In genomic region chr15:90932660-90932991, GRCh38 we compare ENCODE assay signal across 7 cellular contexts. TPM values are rescaled to one million over a fixed set of nuclear protein-coding genes. Genes with fewer than 3 reads are reported as not detected.
DNase-seq lines count a peak whose midpoint lies in the region; ATAC-seq and TF ChIP-seq lines count a peak whose summit lies in the region.

No MANE protein-coding gene starts in this region.

- H3K36me3 Mint-ChIP-seq in activated CD8-positive, alpha-beta T cell treated with anti-CD3 and anti-CD28 coated beads for 36 hours (ENCODE audit: low read depth) = peaks cover 13% of the 10 kb centered on the region
- H3K36me3 Mint-ChIP-seq in stimulated activated memory B cell treated with anti-CD40 and anti-IgM and Interleukin-4, amounts not matched to agents 10 μg/mL and 1 μg/mL and 100 μg/mL, for 72 hours = peaks cover 9% of the 10 kb centered on the region

- H3K9ac ChIP-seq in HUES6 (ENCODE audit: low read length) = no peak overlapping the region

- H3K27ac ChIP-seq in HUES6 (ENCODE audit: low read depth, low read length) = no peak overlapping the region

- ATAC-seq in activated CD8-positive, alpha-beta T cell treated with anti-CD3 and anti-CD28 coated beads for 36 hours = no peak
- ATAC-seq in stimulated activated memory B cell treated with anti-CD40 and anti-IgM and Interleukin-4, amounts not matched to agents 10 μg/mL and 1 μg/mL and 100 μg/mL, for 72 hours = no peak
- ATAC-seq in GM18858 (IDR thresholded peaks at IDR 0.05; ENCODE audit: unreplicated experiment) = no peak

- peak overlapping the region; percentile 99 for H3K4me3 Mint-ChIP-seq in activated CD8-positive, alpha-beta T cell treated with anti-CD3 and anti-CD28 coated beads for 36 hours
- H3K4me3 Mint-ChIP-seq in stimulated activated memory B cell treated with anti-CD40 and anti-IgM and Interleukin-4, amounts not matched to agents 10 μg/mL and 1 μg/mL and 100 μg/mL, for 72 hours = peak overlapping the region; percentile 97

- peaks cover 8% of the 10 kb centered on the region for H3K27me3 ChIP-seq in HUES6 (ENCODE audit: control insufficient read depth, insufficient read depth, low read length)

- peak overlapping the region; percentile 99 for H3K27ac Mint-ChIP-seq in activated CD8-positive, alpha-beta T cell treated with anti-CD3 and anti-CD28 coated beads for 36 hours
- H3K27ac Mint-ChIP-seq in stimulated activated memory B cell treated with anti-CD40 and anti-IgM and Interleukin-4, amounts not matched to agents 10 μg/mL and 1 μg/mL and 100 μg/mL, for 72 hours = peak overlapping the region; percentile 96

- no peaks in the 10 kb centered on the region for H3K27me3 Mint-ChIP-seq in activated CD8-positive, alpha-beta T cell treated with anti-CD3 and anti-CD28 coated beads for 36 hours
- H3K27me3 Mint-ChIP-seq in stimulated activated memory B cell treated with anti-CD40 and anti-IgM and Interleukin-4, amounts not matched to agents 10 μg/mL and 1 μg/mL and 100 μg/mL, for 72 hours = no peaks in the 10 kb centered on the region

- no peak for DNase-seq in activated CD8-positive, alpha-beta T cell treated with anti-CD3 and anti-CD28 coated beads for 36 hours
- DNase-seq in HuH-7 (ENCODE audit: low spot score) (no peak), DMS53 (lab: John Stamatoyannopoulos, UW) (no peak)

- peaks cover 12% of the 10 kb centered on the region for H3K36me3 ChIP-seq in HUES6 (ENCODE audit: control insufficient read depth, insufficient read depth, low read length)

- CTCF ChIA-PET in activated CD8-positive, alpha-beta T cell treated with anti-CD3 and anti-CD28 coated beads for 36 hours (lab: Charles Lee) = interaction anchor here (0.7 to 11.3 kb wide), 42 partner anchors 10 to 640 kb away, joined by 3 to 255 read pairs (median 5); partner anchors contain the start of genes BLM, MAN2A2, PRC1 and RCCD1

- H3K4me1 Mint-ChIP-seq in activated CD8-positive, alpha-beta T cell treated with anti-CD3 and anti-CD28 coated beads for 36 hours (ENCODE audit: low read depth) = peaks cover 36% of the 10 kb centered on the region
- H3K4me1 Mint-ChIP-seq in stimulated activated memory B cell treated with anti-CD40 and anti-IgM and Interleukin-4, amounts not matched to agents 10 μg/mL and 1 μg/mL and 100 μg/mL, for 72 hours = peaks cover 48% of the 10 kb centered on the region

- POLR2A ChIA-PET in activated CD8-positive, alpha-beta T cell treated with anti-CD3 and anti-CD28 coated beads for 36 hours (lab: Charles Lee) = interaction anchor here (0.6 to 13.4 kb wide), 12 partner anchors 10 to 667 kb away, joined by 3 to 133 read pairs (median 5); partner anchors contain the start of genes BLM, MAN2A2, NGRN and RCCD1

- H3K9me3 ChIP-seq in HUES6 (ENCODE audit: control insufficient read depth, insufficient read depth, low read depth, low read length) = no peaks in the 10 kb centered on the region

- H3K4me1 ChIP-seq in HUES6 (ENCODE audit: control insufficient read depth, insufficient read depth, low read length) = peaks cover 17% of the 10 kb centered on the region

- no peaks in the 10 kb centered on the region for H3K9me3 Mint-ChIP-seq in activated CD8-positive, alpha-beta T cell treated with anti-CD3 and anti-CD28 coated beads for 36 hours
- H3K9me3 Mint-ChIP-seq in stimulated activated memory B cell treated with anti-CD40 and anti-IgM and Interleukin-4, amounts not matched to agents 10 μg/mL and 1 μg/mL and 100 μg/mL, for 72 hours = no peaks in the 10 kb centered on the region

- peak; percentile 66 for TF ChIP-seq CTCF in activated CD8-positive, alpha-beta T cell treated with anti-CD3 and anti-CD28 coated beads for 36 hours (IDR thresholded peaks at IDR 0.05)

- H3K4me3 ChIP-seq in HUES6 (ENCODE audit: low read depth, low read length) = peak overlapping the region; percentile 91
- H3K4me3 ChIP-seq in iPS-11a (ENCODE audit: low read depth, low read length) = peak overlapping the region; percentile 89

- intact Hi-C loops in activated CD8-positive, alpha-beta T cell treated with anti-CD3 and anti-CD28 coated beads for 36 hours (cut with micrococcal nuclease) = no loop called here

RNA-seq across cellular contexts. Expression of gene HDDC3, which starts 0.3 kb away (rescaled TPM):
- total RNA-seq in activated CD8-positive, alpha-beta T cell treated with anti-CD3 and anti-CD28 coated beads for 36 hours = 10 to 100 TPM; 34.2 to 35.6 TPM

RNA-seq across cellular contexts. Expression of gene UNC45A, which starts 2.5 kb away (rescaled TPM):
- total RNA-seq in activated CD8-positive, alpha-beta T cell treated with anti-CD3 and anti-CD28 coated beads for 36 hours = 10 to 100 TPM; 65.0 to 66.8 TPM

RNA-seq across cellular contexts. Expression of gene RCCD1, which starts 22.1 kb away (rescaled TPM):
- total RNA-seq in activated CD8-positive, alpha-beta T cell treated with anti-CD3 and anti-CD28 coated beads for 36 hours = 10 to 100 TPM; 30.0 to 30.9 TPM

RNA-seq across cellular contexts. Expression of gene MAN2A2, which starts 29.5 kb away (rescaled TPM):
- 10 to 100 TPM; 85.0 to 87.7 TPM for total RNA-seq in activated CD8-positive, alpha-beta T cell treated with anti-CD3 and anti-CD28 coated beads for 36 hours

RNA-seq across cellular contexts. Expression of gene FES, which starts 48.3 kb away (rescaled TPM):
- 1 to 10 TPM; 4.1 to 4.6 TPM for total RNA-seq in activated CD8-positive, alpha-beta T cell treated with anti-CD3 and anti-CD28 coated beads for 36 hours
